ENCODE assay signal across 24 cellular contexts in the genomic region with DNA sequence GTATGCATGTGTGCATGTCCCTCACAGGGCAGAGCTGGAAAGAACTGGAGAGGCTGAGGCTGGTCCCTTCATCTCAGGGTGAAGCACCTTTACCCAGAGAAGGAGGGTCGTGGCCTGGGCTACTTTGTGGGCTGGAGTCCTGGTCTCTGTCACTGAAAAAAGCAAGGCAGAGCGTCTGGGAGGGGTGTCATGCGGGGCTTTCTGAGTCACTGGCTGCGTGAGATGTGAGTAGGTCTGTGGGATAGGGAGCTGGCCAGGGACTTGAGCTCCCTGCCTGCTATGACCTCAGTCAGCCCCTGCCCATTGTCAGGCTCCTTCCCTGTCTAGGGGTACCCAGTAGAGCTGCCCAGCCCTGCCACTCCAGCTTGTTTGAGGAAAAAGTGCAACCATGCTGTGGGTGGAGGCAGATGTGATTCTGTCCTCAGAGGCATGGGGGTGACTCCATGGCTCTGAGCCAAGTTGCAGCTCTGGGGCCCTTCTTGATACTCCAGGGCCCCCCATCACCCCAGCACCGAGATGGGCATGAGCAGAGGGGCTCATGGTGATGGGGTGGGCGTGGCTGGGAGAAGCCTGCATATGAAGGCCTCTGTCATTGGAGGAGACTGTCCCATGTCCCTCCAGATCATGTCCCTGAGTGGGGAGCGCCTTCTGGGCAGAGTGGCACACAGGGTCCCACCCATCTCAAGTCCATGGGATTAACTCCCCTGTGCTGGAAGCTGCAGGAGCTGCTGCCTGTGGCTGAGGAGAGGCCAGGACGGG. TPM values are rescaled to one million over a fixed set of nuclear protein-coding genes. Genes with fewer than 3 reads are reported as not detected.
"Had no signal": no experiment of that assay in that cellular context is flagged by ENCODE, and none has a peak within 500 bp of the region (broad histone marks: within the 10 kb centered on the region; RNA-seq: fewer than 3 reads in every experiment).

No MANE protein-coding gene starts in this region.

- H3K4me3 ChIP-seq: cardiac muscle cell, gastroesophageal sphincter, heart left ventricle, pancreas, sigmoid colon, spleen, tibial artery, vagina had no signal

- H3K27me3 Mint-ChIP-seq: activated B cell treated with CpG ODN at 0.5 μM for 24 hours; activated CD8-positive, alpha-beta T cell treated with anti-CD3 and anti-CD28 coated beads for 36 hours; activated naive CD8-positive, alpha-beta T cell; dendritic cell treated with granulocyte-macrophage colony-stimulating factor and Interleukin-4, amounts not matched to agents 40 ng/mL and 50 ng/mL, for 4 days; memory B cell; stimulated activated memory B cell treated with anti-CD40 and anti-IgM and Interleukin-4, amounts not matched to agents 10 μg/mL and 1 μg/mL and 100 μg/mL, for 72 hours had no signal

- H3K9me3 Mint-ChIP-seq: activated B cell treated with CpG ODN at 0.5 μM for 24 hours; activated CD8-positive, alpha-beta T cell treated with anti-CD3 and anti-CD28 coated beads for 36 hours; stimulated activated memory B cell treated with anti-CD40 and anti-IgM and Interleukin-4, amounts not matched to agents 10 μg/mL and 1 μg/mL and 100 μg/mL, for 72 hours had no signal

- H3K27ac Mint-ChIP-seq: activated B cell treated with CpG ODN at 0.5 μM for 24 hours; activated CD8-positive, alpha-beta T cell treated with anti-CD3 and anti-CD28 coated beads for 36 hours; activated naive CD8-positive, alpha-beta T cell; dendritic cell treated with granulocyte-macrophage colony-stimulating factor and Interleukin-4, amounts not matched to agents 40 ng/mL and 50 ng/mL, for 4 days; memory B cell; stimulated activated memory B cell treated with anti-CD40 and anti-IgM and Interleukin-4, amounts not matched to agents 10 μg/mL and 1 μg/mL and 100 μg/mL, for 72 hours had no signal

- DNase-seq: activated B cell treated with CpG ODN at 0.5 μM for 24 hours; activated CD4-positive, alpha-beta T cell treated with anti-CD3 and anti-CD28 coated beads for 48 hours; activated CD8-positive, alpha-beta T cell treated with anti-CD3 and anti-CD28 coated beads for 36 hours; amniotic stem cell; effector CD8-positive, alpha-beta T cell; heart left ventricle; sigmoid colon; spleen; stimulated activated CD4-positive, alpha-beta T cell treated with anti-CD3 and anti-CD28 coated beads, Interleukin-4, amount 100 ng/mL, for 4 hours; T-helper 9 cell had no signal

- H3K4me3 Mint-ChIP-seq: activated B cell treated with CpG ODN at 0.5 μM for 24 hours; activated CD8-positive, alpha-beta T cell treated with anti-CD3 and anti-CD28 coated beads for 36 hours; activated naive CD8-positive, alpha-beta T cell; dendritic cell treated with granulocyte-macrophage colony-stimulating factor and Interleukin-4, amounts not matched to agents 40 ng/mL and 50 ng/mL, for 4 days; memory B cell; stimulated activated memory B cell treated with anti-CD40 and anti-IgM and Interleukin-4, amounts not matched to agents 10 μg/mL and 1 μg/mL and 100 μg/mL, for 72 hours had no signal

- H3K4me1 ChIP-seq: gastroesophageal sphincter, sigmoid colon, tibial artery, vagina had no signal

- H3K9me3 ChIP-seq: gastroesophageal sphincter, heart left ventricle, pancreas, sigmoid colon, spleen, tibial artery, vagina had no signal

- H3K27me3 ChIP-seq: heart left ventricle, pancreas, spleen, vagina had no signal

- H3K36me3 ChIP-seq: cardiac muscle cell, gastroesophageal sphincter, heart left ventricle, pancreas, sigmoid colon, spleen, tibial artery, vagina had no signal

- ATAC-seq: activated CD8-positive, alpha-beta T cell treated with anti-CD3 and anti-CD28 coated beads for 36 hours; gastroesophageal sphincter; pancreas; stimulated activated memory B cell treated with anti-CD40 and anti-IgM and Interleukin-4, amounts not matched to agents 10 μg/mL and 1 μg/mL and 100 μg/mL, for 72 hours had no signal

- H3K27ac ChIP-seq: cardiac muscle cell, gastroesophageal sphincter, pancreas, sigmoid colon, spleen, tibial artery, vagina had no signal

RNA-seq across cellular contexts. Expression of a gene that starts 27.8 kb away (rescaled TPM):
- total RNA-seq: chondrocyte had no signal
- polyA plus RNA-seq: neural cell had no signal

RNA-seq across cellular contexts. Expression of a gene that starts 28.3 kb away (rescaled TPM):
- total RNA-seq: activated B cell treated with CpG ODN at 0.5 μM for 24 hours; activated CD8-positive, alpha-beta T cell treated with anti-CD3 and anti-CD28 coated beads for 36 hours; chondrocyte; esophagus mucosa; gastroesophageal sphincter; heart left ventricle; sigmoid colon; subcutaneous adipose tissue; vagina had no signal
- polyA plus RNA-seq: heart left ventricle, liver, neural cell had no signal
